Comparison of ENCODE assay signal across 8 cellular contexts in the genomic region with DNA sequence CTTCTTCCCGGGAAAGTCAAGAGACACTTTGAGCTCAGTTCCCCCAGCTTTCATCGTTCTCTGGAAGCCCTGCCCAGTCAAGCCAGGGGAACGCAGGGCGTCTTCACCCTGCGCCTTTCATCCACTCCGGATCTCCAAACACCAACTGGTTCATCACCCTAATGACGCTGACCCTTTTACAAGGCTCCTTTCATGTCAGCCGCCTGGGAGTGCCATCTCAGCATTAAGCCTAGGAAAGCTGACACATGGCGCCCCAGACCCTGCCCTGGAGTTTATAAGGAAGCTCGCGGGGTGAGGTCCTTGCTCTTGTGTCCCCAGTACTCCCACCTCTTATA. TPM values are rescaled to one million over a fixed set of nuclear protein-coding genes. Genes with fewer than 3 reads are reported as not detected.
DNase-seq lines count a peak whose midpoint lies in the region; ATAC-seq and TF ChIP-seq lines count a peak whose summit lies in the region.

No MANE protein-coding gene starts in this region.

- H3K27ac Mint-ChIP-seq in activated CD8-positive, alpha-beta T cell treated with anti-CD3 and anti-CD28 coated beads for 36 hours: peak overlapping the region; percentile 96

- H3K36me3 Mint-ChIP-seq in activated CD8-positive, alpha-beta T cell treated with anti-CD3 and anti-CD28 coated beads for 36 hours (ENCODE audit: low read depth): peaks cover 25% of the 10 kb centered on the region

- peaks cover 3% of the 10 kb centered on the region; the same call in 1 of the 2 replicates for H3K36me3 ChIP-seq in iPS DF 6.9 (ENCODE audit: control insufficient read depth, insufficient read depth, low read length)

- DNase-seq in AG04450 (ENCODE audit: low read depth, low spot score): no peak
- peak; percentile 59 for DNase-seq in activated CD8-positive, alpha-beta T cell treated with anti-CD3 and anti-CD28 coated beads for 36 hours
- no peak for DNase-seq in iPS DF 6.9 (ENCODE audit: low read depth, low spot score)
- DNase-seq in stimulated activated naive CD4-positive, alpha-beta T cell treated with Interleukin-2 at 50 U/mL for 16 hours (lab: John Stamatoyannopoulos, UW): peak; percentile 34

- H3K27ac ChIP-seq in AG04450 (ENCODE audit: low read depth, low read length) (peak overlapping the region; percentile 73), iPS DF 6.9 (ENCODE audit: low read length) (no peak overlapping the region)

- peaks cover 2% of the 10 kb centered on the region for H3K4me1 ChIP-seq in iPS DF 6.9 (ENCODE audit: control insufficient read depth, insufficient read depth, low read length)

- peak overlapping the region; percentile 97 for H3K4me3 Mint-ChIP-seq in activated CD8-positive, alpha-beta T cell treated with anti-CD3 and anti-CD28 coated beads for 36 hours

- intact Hi-C loops in activated CD8-positive, alpha-beta T cell treated with anti-CD3 and anti-CD28 coated beads for 36 hours (cut with micrococcal nuclease): no loop called here

- CTCF ChIA-PET in AG04450 (lab: Charles Lee): interaction anchor here (0.8 to 2.6 kb wide), 7 partner anchors 8 to 500 kb away, joined by 3 to 14 read pairs (median 4); no protein-coding TSS in a partner anchor
- CTCF ChIA-PET in activated CD8-positive, alpha-beta T cell treated with anti-CD3 and anti-CD28 coated beads for 36 hours (lab: Charles Lee): interaction anchor here (0.8 to 7.5 kb wide), 21 partner anchors 8 to 560 kb away, joined by 3 to 110 read pairs (median 4); a partner anchor contains a TSS

- POLR2A ChIA-PET in AG04450 (lab: Yijun Ruan, JAX): interaction anchor here (0.6 to 1.9 kb wide), 13 partner anchors 9 to 402 kb away, joined by 3 to 8 read pairs (median 5); a partner anchor contains a TSS
- POLR2A ChIA-PET in activated CD8-positive, alpha-beta T cell treated with anti-CD3 and anti-CD28 coated beads for 36 hours (lab: Charles Lee): interaction anchor here (0.5 to 5.5 kb wide), 16 partner anchors 13 to 174 kb away, joined by 3 to 41 read pairs (median 5); a partner anchor contains a TSS

- ATAC-seq in GM21526 (IDR thresholded peaks at IDR 0.05; ENCODE audit: low FRiP score, unreplicated experiment) (peak; percentile 14), HG02759 (IDR thresholded peaks at IDR 0.05; ENCODE audit: unreplicated experiment) (no peak), GM19455 (IDR thresholded peaks at IDR 0.05; ENCODE audit: unreplicated experiment) (no peak), HG02885 (IDR thresholded peaks at IDR 0.05; ENCODE audit: poor library complexity, unreplicated experiment) (no peak)
- ATAC-seq in activated CD8-positive, alpha-beta T cell treated with anti-CD3 and anti-CD28 coated beads for 36 hours: peak; percentile 22

- H3K4me3 ChIP-seq in AG04450 (ENCODE audit: low read depth, low read length) (peak overlapping the region; percentile 99), iPS DF 6.9 (ENCODE audit: low read length) (peak overlapping the region; percentile 72; the same call in 1 of the 2 replicates)

- H3K9me3 ChIP-seq in AG04450 (ENCODE audit: control insufficient read depth, insufficient read depth, low read length) (peaks cover 4% of the 10 kb centered on the region; the same call in 1 of the 2 replicates), iPS DF 6.9 (ENCODE audit: control insufficient read depth, insufficient read depth, low read length) (no peaks in the 10 kb centered on the region)

- WGBS in iPS DF 6.9 (ENCODE audit: insufficient coverage, insufficient read length): no CpG with 5 or more reads among the region's 11 CpGs

- H3K27me3 Mint-ChIP-seq in activated CD8-positive, alpha-beta T cell treated with anti-CD3 and anti-CD28 coated beads for 36 hours: no peaks in the 10 kb centered on the region

- no peaks in the 10 kb centered on the region for H3K9me3 Mint-ChIP-seq in activated CD8-positive, alpha-beta T cell treated with anti-CD3 and anti-CD28 coated beads for 36 hours

- peaks cover 51% of the 10 kb centered on the region for H3K4me1 Mint-ChIP-seq in activated CD8-positive, alpha-beta T cell treated with anti-CD3 and anti-CD28 coated beads for 36 hours (ENCODE audit: low read depth)

- TF ChIP-seq CTCF in AG04450 (IDR thresholded peaks at IDR 0.05; ENCODE audit: low read depth, low read length): no peak
- TF ChIP-seq CTCF in activated CD8-positive, alpha-beta T cell treated with anti-CD3 and anti-CD28 coated beads for 36 hours (IDR thresholded peaks at IDR 0.05): no peak

- H3K27me3 ChIP-seq in AG04450 (ENCODE audit: control insufficient read depth, insufficient read depth, low read length) (no peaks in the 10 kb centered on the region), iPS DF 6.9 (ENCODE audit: control insufficient read depth, insufficient read depth, low read length) (no peaks in the 10 kb centered on the region)

RNA-seq across cellular contexts. Expression of a gene that starts 0.6 kb away (rescaled TPM):
- polyA plus RNA-seq in AG04450 (2011; rRNA removed): 62.0 and 66.4 TPM in 2 replicates
- 46.4 and 57.9 TPM in 2 replicates for polyA minus RNA-seq in AG04450 (2011; rRNA and poly(A)+ RNA removed)
- 10 to 100 TPM; 86.7 to 90.3 TPM for total RNA-seq in activated CD8-positive, alpha-beta T cell treated with anti-CD3 and anti-CD28 coated beads for 36 hours

RNA-seq across cellular contexts. Expression of a gene that starts 2.1 kb away (rescaled TPM):
- polyA plus RNA-seq in AG04450 (2011; rRNA removed): 46.5 and 51.3 TPM in 2 replicates
- 28.8 and 37.3 TPM in 2 replicates for polyA minus RNA-seq in AG04450 (2011; rRNA and poly(A)+ RNA removed)
- 10 to 100 TPM; 13.8 to 15.0 TPM for total RNA-seq in activated CD8-positive, alpha-beta T cell treated with anti-CD3 and anti-CD28 coated beads for 36 hours

RNA-seq across cellular contexts. Expression of a gene that starts 32.6 kb away (rescaled TPM):
- 0.07 and 0.09 TPM in 2 replicates for polyA plus RNA-seq in AG04450 (2011; rRNA removed)
- polyA minus RNA-seq in AG04450 (2011; rRNA and poly(A)+ RNA removed): 0.09 and 0.14 TPM in 2 replicates
- under 1 TPM; 0.72 to 0.77 TPM for total RNA-seq in activated CD8-positive, alpha-beta T cell treated with anti-CD3 and anti-CD28 coated beads for 36 hours

RNA-seq across cellular contexts. Expression of a gene that starts 51.2 kb away (rescaled TPM):
- 53.0 and 85.7 TPM in 2 replicates for polyA plus RNA-seq in AG04450 (2011; rRNA removed)
- 126 and 219 TPM in 2 replicates for polyA minus RNA-seq in AG04450 (2011; rRNA and poly(A)+ RNA removed)
- total RNA-seq in activated CD8-positive, alpha-beta T cell treated with anti-CD3 and anti-CD28 coated beads for 36 hours: 10 to 100 TPM; 50.1 to 54.5 TPM

Comparison
In these comparisons a context has a peak if more than half of its experiments do, and no peak if none do; other contexts are left out.
1. DNase-seq: peak in activated CD8-positive, alpha-beta T cell treated with anti-CD3 and anti-CD28 coated beads for 36 hours (single experiment) and stimulated activated naive CD4-positive, alpha-beta T cell treated with Interleukin-2 at 50 U/mL for 16 hours (single experiment); none in AG04450 (single experiment) and iPS DF 6.9 (single experiment).
2. ATAC-seq: peak in GM21526 (single experiment) and activated CD8-positive, alpha-beta T cell treated with anti-CD3 and anti-CD28 coated beads for 36 hours (single experiment); none in HG02759 (single experiment), GM19455 (single experiment) and HG02885 (single experiment).